In genomic region chr2:120410487-120410886, GRCh38 we compare ENCODE assay signal across 28 cellular contexts.
A peak's percentile ranks its signal among the peaks of the same experiment; 100 is the strongest.
DNase-seq lines count a peak whose midpoint lies in the region; ATAC-seq, FAIRE-seq and TF ChIP-seq lines count a peak whose summit lies in the region.
"Had no signal": no experiment of that assay in that cellular context is flagged by ENCODE, and none has a peak within 500 bp of the region (broad histone marks: within the 10 kb centered on the region; RNA-seq: fewer than 3 reads in every experiment).

No MANE protein-coding gene starts in this region.

- DNase-seq in HepG2 (ENCODE audit: low spot score) (no peak), right lobe of liver (no peak)
- DNase-seq: 8988T; ACHN; AML-193; BE2C; C1 segment of cervical spinal cord; Caco-2; Calu3; CD4-positive, alpha-beta memory T cell; CD4-positive, alpha-beta T cell; CD4-positive, CD25-positive, alpha-beta regulatory T cell; CD8-positive, alpha-beta memory T cell; CD8-positive, alpha-beta T cell; COR-L47; DMS 273 treated with DMSO at 0.1 percent for 48 hours; DMS153; DMS79; DMS79 treated with DMSO at 0.1 percent for 48 hours; DND-41; EL had no signal

- no peak for TF ChIP-seq RAD21 in HepG2 (CRISPR knock-in tag; IDR thresholded peaks at IDR 0.05)

- BruUV-seq in HepG2 (replicated peaks; lab: Mats Ljungman, UMichigan): no TSS peak

- peaks cover 0 to 17% of the 10 kb centered on the region in 2 experiments; a peak in 4 of 5 replicates for H3K27me3 ChIP-seq in HepG2 (ENCODE audit: control insufficient read depth in 1 of 2, insufficient read depth in 2 of 2, low read length in 2 of 2)
- H3K27me3 ChIP-seq in right lobe of liver: no peaks in the 10 kb centered on the region
- H3K27me3 ChIP-seq: BE2C; BLaER1; BLaER1 treated with 17β-estradiol and CSF1 and Interleukin-3, amounts not matched to agents 10 nM and 100 nM had no signal

- TF ChIP-seq POLR2A in HepG2 (IDR thresholded peaks at IDR 0.05; ENCODE audit: insufficient read depth in 1 of 2, low read depth in 2 of 2, low read length in 2 of 2): no peak
- TF ChIP-seq POLR2A in right lobe of liver (IDR thresholded peaks at IDR 0.05): no peak

- no peak for FAIRE-seq in HepG2 (lab: Jason Lieb, UNC)
- FAIRE-seq: A204.1, A549, D721Med had no signal

- in situ Hi-C loops in HepG2 (cut with HindIII; ENCODE audit: extremely low pct_ligation_motif_present, low pct_unique_long_range_greater_than_20kb): no loop called here

- H3K9me3 ChIP-seq in HepG2 (ENCODE audit: low read length): peaks cover 6% of the 10 kb centered on the region
- no peaks in the 10 kb centered on the region for H3K9me3 ChIP-seq in right lobe of liver
- H3K9me3 ChIP-seq: BE2C had no signal

- H3K79me2 ChIP-seq in HepG2 (ENCODE audit: insufficient read depth, low read length): no peaks in the 10 kb centered on the region

- H3K4me3 ChIP-seq in HepG2 (replicated peaks in 1 of 3; ENCODE audit: insufficient read depth in 1 of 3, low read depth in 2 of 3, low read length in 3 of 3) (no peak overlapping the region), right lobe of liver (no peak overlapping the region)
- H3K4me3 ChIP-seq: A549; BLaER1; BLaER1 treated with 17β-estradiol and CSF1 and Interleukin-3, amounts not matched to agents 10 nM and 100 nM had no signal

- H3K4me2 ChIP-seq in HepG2 (ENCODE audit: low read depth, low read length): no peak overlapping the region
- H3K4me2 ChIP-seq: A549; BLaER1; BLaER1 treated with 17β-estradiol and CSF1 and Interleukin-3, amounts not matched to agents 10 nM and 100 nM had no signal

- no peak overlapping the region for H3K9ac ChIP-seq in HepG2 (ENCODE audit: insufficient read depth, low read depth, low read length)
- H3K9ac ChIP-seq: BLaER1; BLaER1 treated with 17β-estradiol and CSF1 and Interleukin-3, amounts not matched to agents 10 nM and 100 nM had no signal

- 0% methylated on average over 3 of the region's 3 CpGs for WGBS in HepG2 (ENCODE audit: low lambda C conversion rate)
- WGBS in right lobe of liver (ENCODE audit: insufficient coverage, low coverage, low lambda C conversion rate, missing lambda C conversion rate): 62% methylated on average over 3 of the region's 3 CpGs

- no peak overlapping the region for H2AFZ ChIP-seq in HepG2 (ENCODE audit: low read length)

- ATAC-seq in HepG2 (no peak), right lobe of liver (no peak)
- ATAC-seq: A549; CD8-positive, alpha-beta T cell had no signal

- TF ChIP-seq EP300 in HepG2 (IDR thresholded peaks at IDR 0.05; ENCODE audit: low read depth in 2 of 2, low read length in 2 of 2) (no peak), HepG2 (CRISPR knock-in tag; IDR thresholded peaks at IDR 0.05; ENCODE audit: borderline replicate concordance) (no peak)

- no peaks in the 10 kb centered on the region for H4K20me1 ChIP-seq in HepG2 (ENCODE audit: insufficient read depth, low read length)
- H4K20me1 ChIP-seq: BLaER1; BLaER1 treated with 17β-estradiol and CSF1 and Interleukin-3, amounts not matched to agents 10 nM and 100 nM had no signal

- POLR2A ChIA-PET in HepG2 (lab: Yijun Ruan, JAX): no interaction called here

- intact Hi-C loops in HepG2 (cut with micrococcal nuclease; ENCODE audit: unreplicated experiment) (no loop called here), right lobe of liver (cut with DNase I) (no loop called here)

- CTCF ChIA-PET in HepG2 (lab: Yijun Ruan, JAX; ENCODE audit: low intra/inter-chr PET ratio, low total read pairs): no interaction called here

- no peak for TF ChIP-seq CTCF in HepG2 (CRISPR knock-in tag; IDR thresholded peaks at IDR 0.05)
- no peak for TF ChIP-seq CTCF in right lobe of liver (IDR thresholded peaks at IDR 0.05)

- H3K4me1 ChIP-seq in HepG2 (ENCODE audit: insufficient read depth, low read length) (no peaks in the 10 kb centered on the region), right lobe of liver (no peaks in the 10 kb centered on the region)
- H3K4me1 ChIP-seq: BE2C; BLaER1; BLaER1 treated with 17β-estradiol and CSF1 and Interleukin-3, amounts not matched to agents 10 nM and 100 nM had no signal

- H3K27ac ChIP-seq in HepG2 (ENCODE audit: extremely low read length, insufficient read depth, low read length) (no peak overlapping the region), right lobe of liver (no peak overlapping the region)
- H3K27ac ChIP-seq: 22Rv1; A549; BLaER1; BLaER1 treated with 17β-estradiol and CSF1 and Interleukin-3, amounts not matched to agents 10 nM and 100 nM; C4-2B had no signal

- H3K36me3 ChIP-seq in HepG2 (replicated peaks in 1 of 2; ENCODE audit: control insufficient read depth in 1 of 2, insufficient read depth in 2 of 2, low read length in 2 of 2) (no peaks in the 10 kb centered on the region), right lobe of liver (no peaks in the 10 kb centered on the region)
- H3K36me3 ChIP-seq: BE2C; BLaER1; BLaER1 treated with 17β-estradiol and CSF1 and Interleukin-3, amounts not matched to agents 10 nM and 100 nM had no signal

TF ChIP-seq in HepG2, 621 proteins besides CTCF, POLR2A, EP300 and RAD21 (continues in another document):
- TF ChIP-seq ISL2 (CRISPR knock-in tag; IDR thresholded peaks at IDR 0.05): no peak
- peak; percentile 55 for TF ChIP-seq GATAD2A (CRISPR knock-in tag; IDR thresholded peaks at IDR 0.05)
- TF ChIP-seq, protein P1, sequence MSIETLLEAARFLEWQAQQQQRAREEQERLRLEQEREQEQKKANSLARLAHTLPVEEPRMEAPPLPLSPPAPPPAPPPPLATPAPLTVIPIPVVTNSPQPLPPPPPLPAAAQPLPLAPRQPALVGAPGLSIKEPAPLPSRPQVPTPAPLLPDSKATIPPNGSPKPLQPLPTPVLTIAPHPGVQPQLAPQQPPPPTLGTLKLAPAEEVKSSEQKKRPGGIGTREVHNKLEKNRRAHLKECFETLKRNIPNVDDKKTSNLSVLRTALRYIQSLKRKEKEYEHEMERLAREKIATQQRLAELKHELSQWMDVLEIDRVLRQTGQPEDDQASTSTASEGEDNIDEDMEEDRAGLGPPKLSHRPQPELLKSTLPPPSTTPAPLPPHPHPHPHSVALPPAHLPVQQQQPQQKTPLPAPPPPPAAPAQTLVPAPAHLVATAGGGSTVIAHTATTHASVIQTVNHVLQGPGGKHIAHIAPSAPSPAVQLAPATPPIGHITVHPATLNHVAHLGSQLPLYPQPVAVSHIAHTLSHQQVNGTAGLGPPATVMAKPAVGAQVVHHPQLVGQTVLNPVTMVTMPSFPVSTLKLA (IDR thresholded peaks at IDR 0.05): 0 out of 2 replicates have a peak, but pooled peaks have one; percentile 19
- TF ChIP-seq, protein P2, sequence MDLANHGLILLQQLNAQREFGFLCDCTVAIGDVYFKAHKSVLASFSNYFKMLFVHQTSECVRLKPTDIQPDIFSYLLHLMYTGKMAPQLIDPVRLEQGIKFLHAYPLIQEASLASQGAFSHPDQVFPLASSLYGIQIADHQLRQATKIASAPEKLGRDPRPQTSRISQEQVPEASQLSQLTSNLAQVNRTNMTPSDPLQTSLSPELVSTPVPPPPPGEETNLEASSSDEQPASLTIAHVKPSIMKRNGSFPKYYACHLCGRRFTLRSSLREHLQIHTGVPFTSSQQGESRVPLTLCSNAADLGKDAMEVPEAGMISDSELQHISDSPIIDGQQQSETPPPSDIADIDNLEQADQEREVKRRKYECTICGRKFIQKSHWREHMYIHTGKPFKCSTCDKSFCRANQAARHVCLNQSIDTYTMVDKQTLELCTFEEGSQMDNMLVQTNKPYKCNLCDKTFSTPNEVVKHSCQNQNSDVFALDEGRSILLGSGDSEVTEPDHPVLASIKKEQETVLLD (CRISPR knock-in tag; IDR thresholded peaks at IDR 0.05; ENCODE audit: low read depth): no peak
- no peak for TF ChIP-seq HNRNPLL (IDR thresholded peaks at IDR 0.05; ENCODE audit: low read depth, low read length, poor library complexity, severe bottlenecking)
- no peak for TF ChIP-seq ZNF713 (CRISPR knock-in tag; IDR thresholded peaks at IDR 0.05)
- TF ChIP-seq NFRKB (IDR thresholded peaks at IDR 0.05): no peak
- peak; percentile 46; the same call in 1 of the 2 replicates for TF ChIP-seq FOXA3 (CRISPR knock-in tag; IDR thresholded peaks at IDR 0.05)
- TF ChIP-seq FOSL2 (CRISPR knock-in tag; IDR thresholded peaks at IDR 0.05): no peak
- TF ChIP-seq PBX2 (CRISPR knock-in tag; IDR thresholded peaks at IDR 0.05): no peak
- no peak for TF ChIP-seq KLF9 (CRISPR knock-in tag; IDR thresholded peaks at IDR 0.05; ENCODE audit: low read depth)
- TF ChIP-seq, protein P3, sequence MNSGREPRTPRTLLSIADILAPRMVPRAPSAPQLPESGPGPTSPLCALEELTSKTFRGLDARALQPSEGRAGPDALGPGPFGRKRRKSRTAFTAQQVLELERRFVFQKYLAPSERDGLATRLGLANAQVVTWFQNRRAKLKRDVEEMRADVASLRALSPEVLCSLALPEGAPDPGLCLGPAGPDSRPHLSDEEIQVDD (CRISPR knock-in tag; IDR thresholded peaks at IDR 0.05; ENCODE audit: borderline replicate concordance): no peak
- TF ChIP-seq KDM3A (CRISPR knock-in tag; IDR thresholded peaks at IDR 0.05; ENCODE audit: low read depth): no peak
- TF ChIP-seq POGZ (CRISPR knock-in tag; IDR thresholded peaks at IDR 0.05): no peak
- no peak for TF ChIP-seq MYNN (CRISPR knock-in tag; IDR thresholded peaks at IDR 0.05; ENCODE audit: low read depth)
- TF ChIP-seq, protein P4, sequence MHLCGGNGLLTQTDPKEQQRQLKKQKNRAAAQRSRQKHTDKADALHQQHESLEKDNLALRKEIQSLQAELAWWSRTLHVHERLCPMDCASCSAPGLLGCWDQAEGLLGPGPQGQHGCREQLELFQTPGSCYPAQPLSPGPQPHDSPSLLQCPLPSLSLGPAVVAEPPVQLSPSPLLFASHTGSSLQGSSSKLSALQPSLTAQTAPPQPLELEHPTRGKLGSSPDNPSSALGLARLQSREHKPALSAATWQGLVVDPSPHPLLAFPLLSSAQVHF (CRISPR knock-in tag; IDR thresholded peaks at IDR 0.05): no peak
- no peak for TF ChIP-seq ZNF224 (CRISPR knock-in tag; IDR thresholded peaks at IDR 0.05)
- TF ChIP-seq, protein P5, sequence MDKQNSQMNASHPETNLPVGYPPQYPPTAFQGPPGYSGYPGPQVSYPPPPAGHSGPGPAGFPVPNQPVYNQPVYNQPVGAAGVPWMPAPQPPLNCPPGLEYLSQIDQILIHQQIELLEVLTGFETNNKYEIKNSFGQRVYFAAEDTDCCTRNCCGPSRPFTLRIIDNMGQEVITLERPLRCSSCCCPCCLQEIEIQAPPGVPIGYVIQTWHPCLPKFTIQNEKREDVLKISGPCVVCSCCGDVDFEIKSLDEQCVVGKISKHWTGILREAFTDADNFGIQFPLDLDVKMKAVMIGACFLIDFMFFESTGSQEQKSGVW (CRISPR knock-in tag; IDR thresholded peaks at IDR 0.05; ENCODE audit: borderline replicate concordance): no peak
